In the genomic region with DNA sequence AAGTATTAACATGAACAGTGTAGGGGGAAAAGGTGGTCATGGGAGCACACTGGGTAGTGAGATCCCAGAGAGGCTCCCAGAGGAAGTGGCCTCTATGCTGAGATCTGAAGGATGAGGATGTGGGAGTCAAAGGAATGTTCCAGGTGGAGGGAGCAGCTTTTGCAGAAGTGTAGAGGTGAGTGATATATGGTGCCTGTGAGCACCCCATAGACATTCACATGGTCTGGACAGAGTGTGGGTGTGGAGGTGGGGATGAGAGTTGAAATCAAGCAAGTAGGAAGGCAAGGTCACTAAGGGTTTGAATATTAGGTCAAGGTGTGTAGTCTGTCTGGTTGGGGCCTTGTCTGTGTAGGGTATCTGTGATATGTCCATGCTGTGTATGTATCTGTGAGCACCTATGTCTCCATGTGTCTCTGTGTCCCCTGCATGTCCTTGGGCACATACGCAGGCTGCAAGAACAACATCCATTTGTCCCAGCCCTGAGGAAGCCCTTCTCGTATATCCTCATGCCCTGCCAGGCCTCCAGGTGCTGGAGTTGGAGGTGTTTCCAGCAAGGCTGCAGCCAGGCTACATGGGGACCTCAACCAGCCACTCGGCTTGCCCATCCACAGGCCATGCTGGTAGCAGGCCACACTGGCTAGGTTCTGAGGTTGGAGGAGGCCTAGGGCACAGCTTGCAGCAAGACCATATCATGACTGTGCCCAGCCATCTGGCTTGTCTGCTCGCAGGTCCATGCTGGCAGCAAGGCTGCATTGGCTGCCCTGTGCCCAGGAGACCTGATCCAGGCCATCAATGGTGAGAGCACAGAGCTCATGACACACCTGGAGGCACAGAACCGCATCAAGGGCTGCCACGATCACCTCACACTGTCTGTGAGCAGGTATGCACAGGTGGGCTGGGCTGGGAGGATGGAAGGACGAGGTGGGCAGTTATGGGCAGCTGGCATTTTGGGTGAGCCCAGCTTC, we compare ENCODE assay signal across 15 cellular contexts. TPM values are rescaled to one million over a fixed set of nuclear protein-coding genes. Genes with fewer than 3 reads are reported as not detected.
A peak's percentile ranks its signal among the peaks of the same experiment; 100 is the strongest.
DNase-seq lines count a peak whose midpoint lies in the region; ATAC-seq lines count a peak whose summit lies in the region.
"Had no signal": no experiment of that assay in that cellular context is flagged by ENCODE, and none has a peak within 500 bp of the region (broad histone marks: within the 10 kb centered on the region; RNA-seq: fewer than 3 reads in every experiment).

No MANE protein-coding gene starts in this region.

- no peak for ATAC-seq in HG03045 (IDR thresholded peaks at IDR 0.05; ENCODE audit: unreplicated experiment)
- ATAC-seq in HG03108 (IDR thresholded peaks at IDR 0.05; ENCODE audit: unreplicated experiment): no peak
- ATAC-seq: GM12878 had no signal

- H3K4me1 Mint-ChIP-seq in activated T-helper 2 cell treated with anti-CD3 and anti-CD28 coated beads, Interferon-gamma antibody, Interleukin-2, Interleukin-4, amounts not matched to agents 10 μg/mL and 5 μg/mL and 100 μg/mL, durations not matched to agents 14 hours and 24 hours and 36 hours (ENCODE audit: low read depth): peaks cover 50% of the 10 kb centered on the region

- H3K9ac ChIP-seq in stomach smooth muscle (ENCODE audit: low read length in 2 of 2): peak overlapping the region in 1 of 2 donors; percentile 99
- H3K9ac ChIP-seq: KMS-11 had no signal

- peaks cover 1% of the 10 kb centered on the region for H3K27me3 Mint-ChIP-seq in activated T-helper 2 cell treated with anti-CD3 and anti-CD28 coated beads, Interferon-gamma antibody, Interleukin-2, Interleukin-4, amounts not matched to agents 10 μg/mL and 5 μg/mL and 100 μg/mL, durations not matched to agents 14 hours and 24 hours and 36 hours (ENCODE audit: low read depth)

- H3K27ac ChIP-seq in stomach smooth muscle (ENCODE audit: low read length): peak overlapping the region; percentile 100
- H3K27ac ChIP-seq: KMS-11 had no signal

- no peak overlapping the region for H3K4me3 ChIP-seq in H7 (ENCODE audit: insufficient read depth, low read depth, low read length)
- H3K4me3 ChIP-seq in stomach smooth muscle (ENCODE audit: low read length in 2 of 2): peak overlapping the region in 1 of 2 donors; percentile 18
- H3K4me3 ChIP-seq: GM12878 had no signal

- H3K4me1 ChIP-seq in stomach smooth muscle (ENCODE audit: control insufficient read depth, insufficient read depth, low read length): peaks cover 89% of the 10 kb centered on the region

- H3K36me3 ChIP-seq in H7 (replicated peaks; ENCODE audit: control insufficient read depth, insufficient read depth, low read length) (no peaks in the 10 kb centered on the region), stomach smooth muscle (ENCODE audit: control insufficient read depth in 2 of 2, insufficient read depth in 2 of 2, low read length in 2 of 2) (peaks cover 31 to 48% of the 10 kb centered on the region in 2 donors)

- intact Hi-C loops in activated T-helper 2 cell treated with anti-CD3 and anti-CD28 coated beads, Interferon-gamma antibody, Interleukin-2, Interleukin-4, amounts not matched to agents 10 μg/mL and 5 μg/mL and 100 μg/mL, durations not matched to agents 14 hours and 24 hours and 36 hours (cut with micrococcal nuclease): loop anchor here (2.0 to 5.0 kb wide), 3 partner anchors 19 to 35 kb away; a partner anchor contains a TSS

- peak overlapping the region; percentile 7 for H3K27ac Mint-ChIP-seq in activated T-helper 2 cell treated with anti-CD3 and anti-CD28 coated beads, Interferon-gamma antibody, Interleukin-2, Interleukin-4, amounts not matched to agents 10 μg/mL and 5 μg/mL and 100 μg/mL, durations not matched to agents 14 hours and 24 hours and 36 hours
- H3K27ac Mint-ChIP-seq: activated CD4-positive, alpha-beta memory T cell treated with anti-CD3 and anti-CD28 coated beads for 36 hours had no signal

- H3K4me3 Mint-ChIP-seq in activated T-helper 2 cell treated with anti-CD3 and anti-CD28 coated beads, Interferon-gamma antibody, Interleukin-2, Interleukin-4, amounts not matched to agents 10 μg/mL and 5 μg/mL and 100 μg/mL, durations not matched to agents 14 hours and 24 hours and 36 hours (ENCODE audit: low read depth): no peak overlapping the region
- H3K4me3 Mint-ChIP-seq: activated CD4-positive, alpha-beta memory T cell treated with anti-CD3 and anti-CD28 coated beads for 36 hours had no signal

- peaks cover 8% of the 10 kb centered on the region for H3K27me3 ChIP-seq in H7 (ENCODE audit: control insufficient read depth, insufficient read depth, low read length)
- H3K27me3 ChIP-seq in stomach smooth muscle (ENCODE audit: control insufficient read depth in 1 of 2, insufficient read depth in 2 of 2, low read length in 2 of 2): no peaks in the 10 kb centered on the region

- no peaks in the 10 kb centered on the region for H3K36me3 Mint-ChIP-seq in activated T-helper 2 cell treated with anti-CD3 and anti-CD28 coated beads, Interferon-gamma antibody, Interleukin-2, Interleukin-4, amounts not matched to agents 10 μg/mL and 5 μg/mL and 100 μg/mL, durations not matched to agents 14 hours and 24 hours and 36 hours (ENCODE audit: low read depth)
- H3K36me3 Mint-ChIP-seq: activated CD4-positive, alpha-beta memory T cell treated with anti-CD3 and anti-CD28 coated beads for 36 hours had no signal

- no peaks in the 10 kb centered on the region for H3K9me3 ChIP-seq in stomach smooth muscle (ENCODE audit: control insufficient read depth in 2 of 2, low read length in 2 of 2)

- H3K9me3 Mint-ChIP-seq in activated T-helper 2 cell treated with anti-CD3 and anti-CD28 coated beads, Interferon-gamma antibody, Interleukin-2, Interleukin-4, amounts not matched to agents 10 μg/mL and 5 μg/mL and 100 μg/mL, durations not matched to agents 14 hours and 24 hours and 36 hours: no peaks in the 10 kb centered on the region
- H3K9me3 Mint-ChIP-seq: activated CD4-positive, alpha-beta memory T cell treated with anti-CD3 and anti-CD28 coated beads for 36 hours had no signal

- DNase-seq in H7 (peak; percentile 12), islet precursor cell (peak; percentile 38), NCI-H1092 (lab: John Stamatoyannopoulos, UW) (no peak), RPMI8226 (no peak)
- no peak for DNase-seq in activated T-helper 2 cell treated with anti-CD3 and anti-CD28 coated beads, Interferon-gamma antibody, Interleukin-2, Interleukin-4, amounts not matched to agents 10 μg/mL and 5 μg/mL and 100 μg/mL, durations not matched to agents 14 hours and 24 hours and 36 hours (ENCODE audit: low spot score)
- DNase-seq: activated CD4-positive, alpha-beta memory T cell treated with anti-CD3 and anti-CD28 coated beads for 36 hours; activated naive CD4-positive, alpha-beta T cell treated with anti-CD3 and anti-CD28 coated beads, Interleukin-2, amount 50 U/mL, for 16 hours; NCI-H1436; NCI-H510A treated with DMSO at 0.1 percent for 48 hours; nucleus accumbens had no signal

RNA-seq across cellular contexts. Expression of a gene that starts 4.7 kb away (rescaled TPM):
- total RNA-seq in H7 (2014; rRNA removed; shearing (Covaris generic)): 4.7 and 11.2 TPM in 2 replicates
- 1.2 and 2.0 TPM in 2 replicates for total RNA-seq in activated T-helper 2 cell treated with anti-CD3 and anti-CD28 coated beads, Interferon-gamma antibody, Interleukin-2, Interleukin-4, amounts not matched to agents 10 μg/mL and 5 μg/mL and 100 μg/mL, durations not matched to agents 14 hours and 24 hours and 36 hours
- total RNA-seq: activated CD4-positive, alpha-beta memory T cell treated with anti-CD3 and anti-CD28 coated beads for 36 hours had no signal

RNA-seq across cellular contexts. Expression of a gene that starts 32.0 kb away (rescaled TPM):
- total RNA-seq in H7 (2014; rRNA removed; shearing (Covaris generic)): 0.17 and 0.81 TPM in 2 replicates
- 1.7 and 2.3 TPM in 2 replicates for total RNA-seq in activated T-helper 2 cell treated with anti-CD3 and anti-CD28 coated beads, Interferon-gamma antibody, Interleukin-2, Interleukin-4, amounts not matched to agents 10 μg/mL and 5 μg/mL and 100 μg/mL, durations not matched to agents 14 hours and 24 hours and 36 hours

RNA-seq across cellular contexts. Expression of a gene that starts 34.5 kb away (rescaled TPM):
- total RNA-seq in H7 (2014; rRNA removed; shearing (Covaris generic)): 5.4 and 8.4 TPM in 2 replicates
- total RNA-seq in activated T-helper 2 cell treated with anti-CD3 and anti-CD28 coated beads, Interferon-gamma antibody, Interleukin-2, Interleukin-4, amounts not matched to agents 10 μg/mL and 5 μg/mL and 100 μg/mL, durations not matched to agents 14 hours and 24 hours and 36 hours: 44.9 and 47.0 TPM in 2 replicates

Comparison
In these comparisons a context has a peak if more than half of its experiments do, and no peak if none do; other contexts are left out.
1. DNase-seq: peak in H7 (single experiment) and islet precursor cell (single experiment); none in activated T-helper 2 cell treated with anti-CD3 and anti-CD28 coated beads, Interferon-gamma antibody, Interleukin-2, Interleukin-4, amounts not matched to agents 10 μg/mL and 5 μg/mL and 100 μg/mL, durations not matched to agents 14 hours and 24 hours and 36 hours (single experiment), NCI-H1092 (single experiment) and RPMI8226 (single experiment).